In the genomic region with DNA sequence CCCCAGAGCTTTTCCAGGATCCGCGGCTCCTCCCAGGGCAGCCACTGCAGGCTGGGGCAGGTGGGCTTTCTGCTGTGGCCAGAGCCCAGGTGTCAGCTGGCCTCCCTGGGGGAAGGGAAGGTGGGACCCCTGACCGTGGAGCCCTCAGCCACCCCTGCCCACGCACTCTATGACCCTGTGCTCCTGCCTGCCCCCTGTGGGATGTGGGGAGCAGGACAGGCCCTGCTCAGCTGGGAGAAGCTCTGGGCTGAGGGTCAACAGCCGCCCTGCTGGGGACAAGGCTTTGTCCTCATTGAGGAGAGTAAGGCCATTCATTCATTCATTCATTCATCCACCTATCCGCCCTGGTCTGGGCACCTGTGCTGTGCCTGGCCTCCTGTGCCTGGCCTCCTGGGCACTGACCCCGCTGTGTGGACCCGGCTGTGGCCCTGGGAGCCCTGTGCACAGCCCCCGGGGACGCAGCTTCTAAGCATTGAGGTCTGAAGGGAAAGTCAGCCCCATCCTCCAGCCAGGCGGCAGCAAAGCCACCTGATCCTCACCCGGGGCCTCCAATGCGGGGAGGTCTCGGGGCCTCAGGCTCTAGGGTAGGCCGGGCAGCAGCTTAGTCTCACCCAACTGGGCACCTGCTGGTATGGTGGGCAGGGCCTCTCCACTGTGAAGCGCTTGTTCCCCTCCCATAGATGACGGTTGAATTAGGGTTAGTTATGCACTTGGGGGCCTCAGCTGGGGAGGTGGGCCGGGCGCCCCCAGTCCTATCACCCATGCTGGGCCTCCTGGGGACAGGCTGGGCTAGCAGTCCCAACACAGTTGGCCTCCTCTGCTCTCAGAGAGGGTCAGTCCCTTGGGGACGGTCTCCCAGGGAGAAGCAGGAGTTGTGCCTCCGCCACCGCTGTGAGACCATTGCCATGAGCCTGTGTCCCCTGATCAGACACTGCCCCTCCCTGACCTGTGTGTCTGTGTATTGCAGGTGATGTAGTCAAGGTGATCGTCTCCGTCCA, we compare ENCODE assay signal across 8 cellular contexts. TPM values are rescaled to one million over a fixed set of nuclear protein-coding genes. Genes with fewer than 3 reads are reported as not detected.
A peak's percentile ranks its signal among the peaks of the same experiment; 100 is the strongest.
DNase-seq lines count a peak whose midpoint lies in the region; ATAC-seq and TF ChIP-seq lines count a peak whose summit lies in the region.

No MANE protein-coding gene starts in this region.

- peak; percentile 48 for DNase-seq in stimulated activated CD4-positive, alpha-beta T cell treated with anti-CD3 and anti-CD28 coated beads, Interleukin-15, amount 100 ng/mL, for 24 hours
- no peak for DNase-seq in stimulated activated CD4-positive, alpha-beta T cell treated with anti-CD3 and anti-CD28 coated beads, Interleukin-1b, Interleukin-23, amount 100 ng/mL, for 48 hours
- DNase-seq in T-helper 17 cell (no peak), hepatocyte (ENCODE audit: low spot score) (no peak), SHP77 (lab: John Stamatoyannopoulos, UW) (no peak), LoVo (ENCODE audit: low spot score) (no peak), SW 1271 (lab: John Stamatoyannopoulos, UW) (no peak), NCI-H2081 (lab: John Stamatoyannopoulos, UW) (no peak)

- no peaks in the 10 kb centered on the region for H3K36me3 ChIP-seq in hepatocyte (replicated peaks; ENCODE audit: insufficient read depth, low read depth)

- TF ChIP-seq CTCF in hepatocyte (IDR thresholded peaks at IDR 0.05; ENCODE audit: poor library complexity) = peak; percentile 9

- no peaks in the 10 kb centered on the region for H3K9me2 ChIP-seq in hepatocyte (replicated peaks; ENCODE audit: insufficient read depth)

- peak; percentile 61 for ATAC-seq in T-helper 17 cell

- H3K27me3 Mint-ChIP-seq in T-helper 17 cell = no peaks in the 10 kb centered on the region

- H3K27me3 ChIP-seq in hepatocyte = no peaks in the 10 kb centered on the region

- H3K4me1 Mint-ChIP-seq in T-helper 17 cell = peaks cover 18% of the 10 kb centered on the region

- 94% methylated on average over 22 of the region's 24 CpGs for WGBS in hepatocyte (ENCODE audit: low lambda C conversion rate, missing lambda C conversion rate)

- H3K36me3 Mint-ChIP-seq in T-helper 17 cell (ENCODE audit: low read depth) = peaks cover 5% of the 10 kb centered on the region

- H2AFZ ChIP-seq in hepatocyte = no peak overlapping the region

- no peak overlapping the region for H3K27ac ChIP-seq in hepatocyte

- no peaks in the 10 kb centered on the region for H3K4me1 ChIP-seq in hepatocyte (ENCODE audit: insufficient read depth)

- no peaks in the 10 kb centered on the region for H3K79me2 ChIP-seq in hepatocyte

- no peaks in the 10 kb centered on the region for H3K9me3 ChIP-seq in T-helper 17 cell (ENCODE audit: control insufficient read depth, low read length, poor library complexity, severe bottlenecking)
- no peaks in the 10 kb centered on the region for H3K9me3 ChIP-seq in hepatocyte (ENCODE audit: low read depth)

- no peak overlapping the region for H3K4me3 ChIP-seq in hepatocyte

- H4K20me1 ChIP-seq in hepatocyte (ENCODE audit: insufficient read depth, poor library complexity, severe bottlenecking) = no peaks in the 10 kb centered on the region

- H3K4me2 ChIP-seq in hepatocyte = no peak overlapping the region

- no peak overlapping the region for H3K4me3 Mint-ChIP-seq in T-helper 17 cell

- H3K27ac Mint-ChIP-seq in T-helper 17 cell = no peak overlapping the region

RNA-seq across cellular contexts. Expression of a gene that starts 6.0 kb away (rescaled TPM):
- total RNA-seq in T-helper 17 cell = 100 to 1,000 TPM; 179 to 212 TPM
- total RNA-seq in hepatocyte = 2.7 and 6.1 TPM in 2 replicates
- polyA plus RNA-seq in hepatocyte = 5.3 and 5.4 TPM in 2 replicates

RNA-seq across cellular contexts. Expression of a gene that starts 24.4 kb away (rescaled TPM):
- total RNA-seq in T-helper 17 cell (10 to 100 TPM; 17.6 to 18.5 TPM), hepatocyte (21.4 and 36.7 TPM in 2 replicates)
- 39.6 and 41.4 TPM in 2 replicates for polyA plus RNA-seq in hepatocyte

RNA-seq across cellular contexts. Expression of a gene that starts 32.1 kb away (rescaled TPM):
- not detected for total RNA-seq in T-helper 17 cell
- not detected in 2 replicates for total RNA-seq in hepatocyte
- polyA plus RNA-seq in hepatocyte = 1.0 TPM in 2 replicates

RNA-seq across cellular contexts. Expression of a gene that starts 35.8 kb away (rescaled TPM):
- total RNA-seq in T-helper 17 cell (10 to 100 TPM; 47.9 to 53.5 TPM), hepatocyte (18.5 and 20.4 TPM in 2 replicates)
- 21.3 and 21.5 TPM in 2 replicates for polyA plus RNA-seq in hepatocyte

Comparison
In these comparisons a context has a peak if more than half of its experiments do, and no peak if none do; other contexts are left out.
1. RNA of a gene that starts 6.0 kb away (total RNA-seq): 179 to 212 TPM in T-helper 17 cell; 2.7 to 6.1 TPM in hepatocyte; every median in the first group is over 10 times any median in the second.